1 cellular context compared by ENCODE assay signal in genomic region chr1:17018849-17019248, GRCh38.
TF ChIP-seq lines count a peak whose summit lies in the region.

No MANE protein-coding gene starts in this region.

TF ChIP-seq in SK-N-SH, 30 proteins besides CTCF, POLR2A, EP300 and RAD21 (continued from another document):
- no peak for TF ChIP-seq IRF3 (IDR thresholded peaks at IDR 0.05; ENCODE audit: low read depth, low read length)
- no peak for TF ChIP-seq EZH2phosphoT487 (IDR thresholded peaks at IDR 0.05; ENCODE audit: borderline replicate concordance, low read depth)
- no peak for TF ChIP-seq MEF2A (IDR thresholded peaks at IDR 0.05; ENCODE audit: borderline replicate concordance, low read depth)
- TF ChIP-seq GATA2 (CRISPR knock-in tag; IDR thresholded peaks at IDR 0.05) = no peak
- TF ChIP-seq FOXJ3 (CRISPR knock-in tag; IDR thresholded peaks at IDR 0.05) = no peak
- no peak for TF ChIP-seq YY1 (IDR thresholded peaks at IDR 0.05; ENCODE audit: low read depth)
- TF ChIP-seq TEAD4 (IDR thresholded peaks at IDR 0.05; ENCODE audit: borderline replicate concordance, insufficient read depth) = no peak
- no peak for TF ChIP-seq JUND (IDR thresholded peaks at IDR 0.05)
- no peak for TF ChIP-seq USF2 (IDR thresholded peaks at IDR 0.05; ENCODE audit: borderline replicate concordance, low read depth, low read length)
- TF ChIP-seq MAX (IDR thresholded peaks at IDR 0.05; ENCODE audit: low read depth) = no peak
- TF ChIP-seq SMC3 (IDR thresholded peaks at IDR 0.05; ENCODE audit: low read depth, low read length) = no peak
